ENCODE assay signal across 13 cellular contexts in the genomic region with DNA sequence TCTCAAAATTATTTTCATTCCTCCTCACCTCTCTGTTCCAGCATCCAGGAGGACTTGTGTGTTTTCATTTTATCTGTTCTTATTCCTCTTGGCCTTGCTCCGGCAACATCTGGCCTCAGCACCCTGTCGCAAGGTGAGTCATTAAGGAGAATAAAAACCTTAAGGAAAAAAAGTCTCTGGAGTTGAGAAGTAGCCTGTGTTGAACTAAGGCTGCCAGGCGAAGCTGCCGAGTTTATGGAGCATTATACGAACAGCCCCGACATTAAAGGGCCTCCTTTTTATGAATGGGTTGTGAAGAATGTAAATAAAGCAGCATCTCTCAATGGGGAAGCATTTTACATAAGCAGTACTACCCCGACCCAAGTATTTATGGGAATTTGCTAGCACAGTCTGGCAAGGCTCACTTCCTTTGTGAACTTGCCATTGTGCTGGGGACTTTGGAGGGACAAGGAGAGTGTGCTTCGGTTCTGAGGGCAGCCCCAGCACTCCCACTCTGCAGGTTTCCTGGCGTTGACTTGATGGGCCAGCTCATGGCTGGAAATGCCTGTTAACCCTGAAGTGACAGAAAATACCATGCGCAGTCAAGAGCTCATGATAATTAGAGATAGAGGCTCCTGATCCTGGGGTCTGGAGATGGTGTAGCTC. TPM values are rescaled to one million over a fixed set of nuclear protein-coding genes. Genes with fewer than 3 reads are reported as not detected.
A peak's percentile ranks its signal among the peaks of the same experiment; 100 is the strongest.
DNase-seq lines count a peak whose midpoint lies in the region; FAIRE-seq and TF ChIP-seq lines count a peak whose summit lies in the region.
"Had no signal": no experiment of that assay in that cellular context is flagged by ENCODE, and none has a peak within 500 bp of the region (broad histone marks: within the 10 kb centered on the region; RNA-seq: fewer than 3 reads in every experiment).

No MANE protein-coding gene starts in this region.

- no peak overlapping the region for H2BK5ac ChIP-seq in mesendoderm (ENCODE audit: low read length)

- no peaks in the 10 kb centered on the region for H3K9me3 Mint-ChIP-seq in chondrocyte (ENCODE audit: low read depth)
- H3K9me3 Mint-ChIP-seq in activated CD4-positive, alpha-beta memory T cell treated with anti-CD3 and anti-CD28 coated beads for 36 hours = no peaks in the 10 kb centered on the region
- H3K9me3 Mint-ChIP-seq in glutamatergic neuron (ENCODE audit: unreplicated experiment) = peaks cover 6% of the 10 kb centered on the region

- H3K56ac ChIP-seq in mesendoderm (ENCODE audit: low read length) = peak overlapping the region; percentile 71

- H3K9me3 ChIP-seq in HUES6 (ENCODE audit: control insufficient read depth, insufficient read depth, low read depth, low read length) = no peaks in the 10 kb centered on the region
- H3K9me3 ChIP-seq: BLaER1 treated with 17β-estradiol and CSF1 and Interleukin-3, amounts not matched to agents 10 nM and 100 nM had no signal

- H3K4me1 Mint-ChIP-seq in chondrocyte (ENCODE audit: low read depth) = peaks cover 38% of the 10 kb centered on the region
- peaks cover 56% of the 10 kb centered on the region for H3K4me1 Mint-ChIP-seq in activated CD4-positive, alpha-beta memory T cell treated with anti-CD3 and anti-CD28 coated beads for 36 hours (ENCODE audit: low read depth)
- H3K4me1 Mint-ChIP-seq in glutamatergic neuron (ENCODE audit: low read depth, unreplicated experiment) = peaks cover 22% of the 10 kb centered on the region

- H3K23ac ChIP-seq in mesendoderm (ENCODE audit: low read length) = no peak overlapping the region

- H3K27ac ChIP-seq in HUES6 (ENCODE audit: low read depth, low read length) (0 out of 2 replicates have a peak overlapping the region, but pooled peaks have one; percentile 3), mesendoderm (ENCODE audit: low read depth, low read length) (peak overlapping the region; percentile 8)
- H3K27ac ChIP-seq: BLaER1 treated with 17β-estradiol and CSF1 and Interleukin-3, amounts not matched to agents 10 nM and 100 nM had no signal

- H3K36me3 Mint-ChIP-seq in chondrocyte (ENCODE audit: low read depth) = no peaks in the 10 kb centered on the region
- H3K36me3 Mint-ChIP-seq in activated CD4-positive, alpha-beta memory T cell treated with anti-CD3 and anti-CD28 coated beads for 36 hours = peaks cover 3% of the 10 kb centered on the region
- H3K36me3 Mint-ChIP-seq in glutamatergic neuron (ENCODE audit: unreplicated experiment) = no peaks in the 10 kb centered on the region

- H2AK5ac ChIP-seq in mesendoderm (ENCODE audit: low read length) = no peak overlapping the region

- no peak overlapping the region for H3K4me2 ChIP-seq in mesendoderm (ENCODE audit: low read length)

- no peak overlapping the region for H2BK120ac ChIP-seq in mesendoderm (ENCODE audit: low read depth, low read length)

- no peaks in the 10 kb centered on the region for H3K27me3 ChIP-seq in BJ (ENCODE audit: control insufficient read depth, insufficient read depth, low read length)
- no peaks in the 10 kb centered on the region for H3K27me3 ChIP-seq in HUES6 (ENCODE audit: control insufficient read depth, insufficient read depth, low read length)
- H3K27me3 ChIP-seq in bronchial epithelial cell (ENCODE audit: control insufficient read depth, insufficient read depth, low read length) = no peaks in the 10 kb centered on the region
- H3K27me3 ChIP-seq in mesendoderm (ENCODE audit: insufficient read depth, low read length, poor library complexity) = no peaks in the 10 kb centered on the region

- no peak overlapping the region for H4K8ac ChIP-seq in mesendoderm (ENCODE audit: low read depth, low read length)

- H3K79me2 ChIP-seq in mesendoderm (ENCODE audit: control insufficient read depth, insufficient read depth, low read length) = peaks cover 86% of the 10 kb centered on the region

- H3K36me3 ChIP-seq in BJ (ENCODE audit: control insufficient read depth, insufficient read depth, low read length) = no peaks in the 10 kb centered on the region
- H3K36me3 ChIP-seq in HUES6 (ENCODE audit: control insufficient read depth, insufficient read depth, low read length) = no peaks in the 10 kb centered on the region
- H3K36me3 ChIP-seq in bronchial epithelial cell (ENCODE audit: control insufficient read depth, insufficient read depth, low read length) = no peaks in the 10 kb centered on the region
- no peaks in the 10 kb centered on the region for H3K36me3 ChIP-seq in mesendoderm (ENCODE audit: control insufficient read depth, insufficient read depth, low read length)

- intact Hi-C loops in activated CD4-positive, alpha-beta memory T cell treated with anti-CD3 and anti-CD28 coated beads for 36 hours (cut with micrococcal nuclease) = no loop called here

- DNase-seq in BJ (ENCODE audit: low read depth) (peak; percentile 34), bronchial epithelial cell (ENCODE audit: low read depth) (peak; percentile 43), mesendoderm (no peak), chondrocyte (ENCODE audit: low spot score) (no peak), HEK293T (ENCODE audit: extremely low spot score) (no peak), glutamatergic neuron (no peak)
- DNase-seq in activated CD4-positive, alpha-beta memory T cell treated with anti-CD3 and anti-CD28 coated beads for 36 hours = no peak
- DNase-seq: effector memory CD4-positive, alpha-beta T cell; hypothalamus; NCI-H2107; T-helper 9 cell had no signal

- H3K4ac ChIP-seq in mesendoderm (ENCODE audit: low read depth, low read length) = no peak overlapping the region

- CTCF ChIA-PET in BJ (lab: Yijun Ruan, JAX) (interaction anchor here (0.9 to 1.6 kb wide), 3 partner anchors 11 to 25 kb away, joined by 3 to 4 read pairs (median 3); a partner anchor contains a TSS), HEK293T (lab: Yijun Ruan, JAX) (no interaction called here)
- CTCF ChIA-PET in activated CD4-positive, alpha-beta memory T cell treated with anti-CD3 and anti-CD28 coated beads for 36 hours (lab: Charles Lee) = interaction anchor here (0.8 to 1.5 kb wide), 4 partner anchors 25 to 642 kb away, joined by 3 to 6 read pairs (median 4); no protein-coding TSS in a partner anchor

- H3K27me3 Mint-ChIP-seq in chondrocyte (ENCODE audit: low read depth) (no peaks in the 10 kb centered on the region), glutamatergic neuron (ENCODE audit: unreplicated experiment) (peaks cover 5% of the 10 kb centered on the region)
- no peaks in the 10 kb centered on the region for H3K27me3 Mint-ChIP-seq in activated CD4-positive, alpha-beta memory T cell treated with anti-CD3 and anti-CD28 coated beads for 36 hours

- no peak overlapping the region for H4K5ac ChIP-seq in mesendoderm (ENCODE audit: low read length)

- H3K79me1 ChIP-seq in mesendoderm (ENCODE audit: low read length) = peaks cover 26% of the 10 kb centered on the region

- WGBS in mesendoderm (ENCODE audit: extremely low coverage, insufficient coverage, low lambda C conversion rate) = no CpG with 5 or more reads among the region's 10 CpGs

- H3K4me3 ChIP-seq in BJ (ENCODE audit: low read depth, low read length) = no peak overlapping the region
- no peak overlapping the region for H3K4me3 ChIP-seq in HUES6 (ENCODE audit: low read depth, low read length)
- H3K4me3 ChIP-seq in bronchial epithelial cell (ENCODE audit: low read depth, low read length) = no peak overlapping the region
- H3K4me3 ChIP-seq in mesendoderm (ENCODE audit: low read length) = no peak overlapping the region
- H3K4me3 ChIP-seq: BLaER1 treated with 17β-estradiol and CSF1 and Interleukin-3, amounts not matched to agents 10 nM and 100 nM had no signal

- peak overlapping the region; percentile 22 for H3K9ac ChIP-seq in HUES6 (ENCODE audit: low read length)
- peak overlapping the region; percentile 33 for H3K9ac ChIP-seq in mesendoderm (ENCODE audit: low read length)

- no peak for FAIRE-seq in bronchial epithelial cell (lab: Jason Lieb, UNC)

- no peak overlapping the region for H2BK15ac ChIP-seq in mesendoderm (replicated peaks; ENCODE audit: low read depth)

- no peak for TF ChIP-seq CTCF in BJ (IDR thresholded peaks at IDR 0.05; ENCODE audit: insufficient read depth, low read depth, low read length)
- TF ChIP-seq CTCF in bronchial epithelial cell (IDR thresholded peaks at IDR 0.05; ENCODE audit: insufficient read depth, low read length, severe bottlenecking) = no peak
- TF ChIP-seq CTCF in chondrocyte (IDR thresholded peaks at IDR 0.05) = no peak
- no peak for TF ChIP-seq CTCF in glutamatergic neuron (IDR thresholded peaks at IDR 0.05; ENCODE audit: partially characterized antibody, unreplicated experiment)

- H3K4me3 Mint-ChIP-seq in chondrocyte (ENCODE audit: unreplicated experiment) (no peak overlapping the region), glutamatergic neuron (ENCODE audit: unreplicated experiment) (no peak overlapping the region)
- H3K4me3 Mint-ChIP-seq in activated CD4-positive, alpha-beta memory T cell treated with anti-CD3 and anti-CD28 coated beads for 36 hours = no peak overlapping the region

- H3K4me1 ChIP-seq in HUES6 (ENCODE audit: control insufficient read depth, insufficient read depth, low read length) (peaks cover 55% of the 10 kb centered on the region), mesendoderm (ENCODE audit: control insufficient read depth, low read depth, low read length) (peaks cover 27% of the 10 kb centered on the region)

- POLR2A ChIA-PET in BJ (lab: Charles Lee) = no interaction called here
- POLR2A ChIA-PET in HEK293T (lab: Yijun Ruan, JAX) = interaction anchor here (1.1 to 1.3 kb wide), 2 partner anchors 18 to 105 kb away, joined by 3 read pairs; a partner anchor contains a TSS
- POLR2A ChIA-PET in activated CD4-positive, alpha-beta memory T cell treated with anti-CD3 and anti-CD28 coated beads for 36 hours (lab: Charles Lee) = no interaction called here

- H3K18ac ChIP-seq in mesendoderm (ENCODE audit: low read length) = peak overlapping the region; percentile 22

- H3K27ac Mint-ChIP-seq in chondrocyte (ENCODE audit: unreplicated experiment) (no peak overlapping the region), glutamatergic neuron (ENCODE audit: unreplicated experiment) (no peak overlapping the region)
- no peak overlapping the region for H3K27ac Mint-ChIP-seq in activated CD4-positive, alpha-beta memory T cell treated with anti-CD3 and anti-CD28 coated beads for 36 hours

RNA-seq across cellular contexts. Expression of a gene that starts 4.8 kb away (rescaled TPM):
- polyA plus RNA-seq in BJ (2011; rRNA removed) = 3.2 and 3.3 TPM in 2 replicates
- 4.2 and 5.2 TPM in 2 replicates for polyA minus RNA-seq in BJ (2011; rRNA and poly(A)+ RNA removed)
- total RNA-seq in bronchial epithelial cell = 4.2 and 6.3 TPM in 2 replicates
- polyA plus RNA-seq in mesendoderm (2013, experiment 1 of 2) = 19.9 TPM
- 20.3 TPM for polyA plus RNA-seq in mesendoderm (2013, experiment 2 of 2)
- total RNA-seq in chondrocyte = 24.4 to 26.4 TPM (median 24.8 TPM) in 3 replicates
- total RNA-seq in activated CD4-positive, alpha-beta memory T cell treated with anti-CD3 and anti-CD28 coated beads for 36 hours = 10 to 100 TPM; 18.8 to 19.5 TPM
- total RNA-seq in glutamatergic neuron (ENCODE audit: unreplicated experiment) = 29.9 TPM

RNA-seq across cellular contexts. Expression of a gene that starts 25.3 kb away (rescaled TPM):
- 18.6 and 32.3 TPM in 2 replicates for polyA plus RNA-seq in BJ (2011; rRNA removed)
- 14.3 and 16.3 TPM in 2 replicates for polyA minus RNA-seq in BJ (2011; rRNA and poly(A)+ RNA removed)
- total RNA-seq in bronchial epithelial cell (1.0 and 1.1 TPM in 2 replicates), chondrocyte (45.4 to 46.2 TPM (median 45.7 TPM) in 3 replicates), glutamatergic neuron (ENCODE audit: unreplicated experiment) (3.9 TPM)
- polyA plus RNA-seq in mesendoderm (2013, experiment 1 of 2) = 12.4 TPM
- polyA plus RNA-seq in mesendoderm (2013, experiment 2 of 2) = 12.4 TPM
- total RNA-seq in activated CD4-positive, alpha-beta memory T cell treated with anti-CD3 and anti-CD28 coated beads for 36 hours = 1 to 10 TPM; 8.2 to 8.7 TPM

RNA-seq across cellular contexts. Expression of a gene that starts 39.9 kb away (rescaled TPM):
- polyA plus RNA-seq in BJ (2011; rRNA removed) = 48.6 and 63.9 TPM in 2 replicates
- 36.4 and 62.5 TPM in 2 replicates for polyA minus RNA-seq in BJ (2011; rRNA and poly(A)+ RNA removed)
- total RNA-seq in bronchial epithelial cell = 12.4 and 19.6 TPM in 2 replicates
- 29.0 TPM for polyA plus RNA-seq in mesendoderm (2013, experiment 1 of 2)
- polyA plus RNA-seq in mesendoderm (2013, experiment 2 of 2) = 29.9 TPM
- total RNA-seq in chondrocyte = 42.0 to 58.9 TPM (median 42.5 TPM) in 3 replicates
- total RNA-seq in activated CD4-positive, alpha-beta memory T cell treated with anti-CD3 and anti-CD28 coated beads for 36 hours = 10 to 100 TPM; 37.3 to 38.7 TPM
- 44.3 TPM for total RNA-seq in glutamatergic neuron (ENCODE audit: unreplicated experiment)

Comparison
In these comparisons a context has a peak if more than half of its experiments do, and no peak if none do; other contexts are left out.
1. DNase-seq: peak in BJ (single experiment) and bronchial epithelial cell (single experiment); none in mesendoderm (single experiment), chondrocyte (single experiment), HEK293T (single experiment), activated CD4-positive, alpha-beta memory T cell treated with anti-CD3 and anti-CD28 coated beads for 36 hours (single experiment) and glutamatergic neuron (single experiment).